1 cellular context compared by ENCODE assay signal in genomic region chr2:66699481-66700180, GRCh38.
A peak's percentile ranks its signal among the peaks of the same experiment; 100 is the strongest.
TF ChIP-seq lines count a peak whose summit lies in the region.

No MANE protein-coding gene starts in this region.

TF ChIP-seq in SK-N-SH, 30 proteins besides CTCF, POLR2A, EP300 and RAD21 (continued from another document):
- no peak for TF ChIP-seq USF1 (IDR thresholded peaks at IDR 0.05; ENCODE audit: borderline replicate concordance, low read depth)
- no peak for TF ChIP-seq GABPA (IDR thresholded peaks at IDR 0.05; ENCODE audit: low read depth)
- TF ChIP-seq EZH2phosphoT487 (IDR thresholded peaks at IDR 0.05; ENCODE audit: borderline replicate concordance, low read depth) = no peak
- no peak for TF ChIP-seq RFX5 (IDR thresholded peaks at IDR 0.05; ENCODE audit: low read length)
- TF ChIP-seq YY1 (IDR thresholded peaks at IDR 0.05; ENCODE audit: low read depth) = no peak
- peak; percentile 59; the same call in 1 of the 2 replicates for TF ChIP-seq GATA2 (CRISPR knock-in tag; IDR thresholded peaks at IDR 0.05)
- peak; percentile 9 for TF ChIP-seq CHD2 (IDR thresholded peaks at IDR 0.05; ENCODE audit: low read length, partially characterized antibody)
- no peak for TF ChIP-seq TAF1 (IDR thresholded peaks at IDR 0.05; ENCODE audit: borderline replicate concordance, low read depth, low read length)
- TF ChIP-seq TCF12 (IDR thresholded peaks at IDR 0.05) = no peak
- TF ChIP-seq IRF3 (IDR thresholded peaks at IDR 0.05; ENCODE audit: low read depth, low read length) = no peak
- TF ChIP-seq REST (IDR thresholded peaks at IDR 0.05; ENCODE audit: low read depth, low read length) = no peak
- no peak for TF ChIP-seq NFIC (IDR thresholded peaks at IDR 0.05; ENCODE audit: borderline replicate concordance)
